ENCODE assay signal across 1 cellular context in the genomic region with DNA sequence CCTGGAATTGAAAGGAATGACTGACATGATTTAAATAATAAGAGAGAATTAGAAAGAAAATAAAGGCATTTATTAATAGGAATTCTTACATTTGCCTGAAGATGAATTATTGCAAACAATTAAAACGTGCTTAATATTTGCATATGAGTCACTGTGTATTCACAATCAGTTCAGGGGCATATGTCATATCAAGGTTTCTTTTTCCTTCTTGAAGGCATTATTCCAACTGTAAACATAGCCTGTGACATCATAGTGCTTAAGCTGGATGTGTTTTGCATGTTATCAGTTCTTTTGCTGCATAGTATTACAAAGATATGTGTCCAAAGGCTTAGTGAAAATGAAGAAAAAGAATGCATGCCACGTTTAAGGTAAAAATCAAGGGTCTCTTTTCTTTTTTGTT.
TF ChIP-seq lines count a peak whose summit lies in the region.

No MANE protein-coding gene starts in this region.

TF ChIP-seq in HepG2, 621 proteins besides CTCF, POLR2A, EP300 and RAD21 (continued from another document):
- TF ChIP-seq CREB1 (IDR thresholded peaks at IDR 0.05) (peak; percentile 45; the same call in 1 of the 2 replicates), CREB1 (CRISPR knock-in tag; IDR thresholded peaks at IDR 0.05) (no peak)
